8 cellular contexts compared by ENCODE assay signal in the genomic region with DNA sequence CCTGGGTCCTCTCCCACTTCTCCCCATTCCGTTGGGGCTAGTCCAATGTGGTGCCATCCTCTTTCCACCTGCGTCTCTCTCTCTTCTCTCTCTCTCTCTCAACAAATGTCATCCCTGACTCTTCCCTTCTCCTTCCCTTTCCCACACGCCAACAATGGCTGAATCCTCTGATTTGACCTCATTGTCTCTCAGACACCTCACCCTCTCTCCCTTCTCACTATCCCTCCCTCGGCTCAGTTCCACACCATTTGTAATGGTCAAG. TPM values are rescaled to one million over a fixed set of nuclear protein-coding genes. Genes with fewer than 3 reads are reported as not detected.
DNase-seq lines count a peak whose midpoint lies in the region; ATAC-seq and TF ChIP-seq lines count a peak whose summit lies in the region.

No MANE protein-coding gene starts in this region.

- H3K4me2 ChIP-seq in GM23248 (ENCODE audit: unreplicated experiment) (peak overlapping the region; percentile 77), skeletal muscle satellite cell (ENCODE audit: low read length) (peak overlapping the region; percentile 89)

- H4K20me1 ChIP-seq in GM23248 (ENCODE audit: insufficient read depth): no peaks in the 10 kb centered on the region

- DNase-seq in GM23248: no peak
- no peak for DNase-seq in T-helper 17 cell
- DNase-seq in foreskin fibroblast: no peak
- no peak for DNase-seq in NAMALWA (ENCODE audit: low spot score)
- DNase-seq in AG20443 (ENCODE audit: low spot score): no peak

- H3K27ac ChIP-seq in GM23248: peak overlapping the region; percentile 89

- in situ Hi-C loops in GM23248 (cut with MboI): no loop called here

- H3K4me3 Mint-ChIP-seq in T-helper 17 cell: peak overlapping the region; percentile 91

- ATAC-seq in T-helper 17 cell: no peak
- no peak for ATAC-seq in HG02870 (IDR thresholded peaks at IDR 0.05; ENCODE audit: unreplicated experiment)
- no peak for ATAC-seq in HG02759 (IDR thresholded peaks at IDR 0.05; ENCODE audit: unreplicated experiment)

- H3K79me2 ChIP-seq in GM23248 (ENCODE audit: insufficient read depth): peaks cover 18% of the 10 kb centered on the region; the same call in 1 of the 2 replicates

- no peaks in the 10 kb centered on the region for H3K27me3 Mint-ChIP-seq in T-helper 17 cell

- H3K27me3 ChIP-seq in GM23248 (replicated peaks; ENCODE audit: insufficient read depth) (no peaks in the 10 kb centered on the region), skeletal muscle satellite cell (ENCODE audit: control insufficient read depth, insufficient read depth, low read length) (no peaks in the 10 kb centered on the region)

- TF ChIP-seq CTCF in foreskin fibroblast (IDR thresholded peaks at IDR 0.05; ENCODE audit: low read depth, low read length): no peak

- peak overlapping the region; percentile 81 for H3K27ac Mint-ChIP-seq in T-helper 17 cell

- H3K4me1 ChIP-seq in GM23248 (ENCODE audit: insufficient read depth) (peaks cover 6% of the 10 kb centered on the region), skeletal muscle satellite cell (ENCODE audit: control insufficient read depth, insufficient read depth, low read length) (peaks cover 4% of the 10 kb centered on the region)

- peaks cover 16% of the 10 kb centered on the region for H3K4me1 Mint-ChIP-seq in T-helper 17 cell

- H3K9me3 ChIP-seq in GM23248 (ENCODE audit: low read depth) (no peaks in the 10 kb centered on the region), T-helper 17 cell (ENCODE audit: control insufficient read depth, low read length, poor library complexity, severe bottlenecking) (no peaks in the 10 kb centered on the region), skeletal muscle satellite cell (replicated peaks; ENCODE audit: low read length) (no peaks in the 10 kb centered on the region)

- H2AFZ ChIP-seq in GM23248: peak overlapping the region; percentile 99

- H3K36me3 ChIP-seq in GM23248 (ENCODE audit: low read depth) (no peaks in the 10 kb centered on the region), skeletal muscle satellite cell (ENCODE audit: insufficient read depth, low read length) (no peaks in the 10 kb centered on the region)

- peak overlapping the region; percentile 97 for H3K9ac ChIP-seq in GM23248
- H3K9ac ChIP-seq in skeletal muscle satellite cell (ENCODE audit: low read depth, low read length): peak overlapping the region; percentile 90

- WGBS in GM23248 (ENCODE audit: low coverage in 1 of 2, low lambda C conversion rate in 2 of 2, missing lambda C conversion rate in 2 of 2), 2 experiments: 39 to 44% methylated on average over 4 of the region's 4 CpGs

- H3F3A ChIP-seq in GM23248 (ENCODE audit: insufficient read depth): no peaks in the 10 kb centered on the region

- peaks cover 3% of the 10 kb centered on the region for H3K36me3 Mint-ChIP-seq in T-helper 17 cell (ENCODE audit: low read depth)

- no peaks in the 10 kb centered on the region for H3K9me2 ChIP-seq in GM23248 (ENCODE audit: insufficient read depth)

- H3K4me3 ChIP-seq in GM23248: peak overlapping the region; percentile 97
- H3K4me3 ChIP-seq in foreskin fibroblast (ENCODE audit: low read depth in 1 of 2, low read length in 2 of 2): peak overlapping the region; percentile 75 to 84
- peak overlapping the region; percentile 79 for H3K4me3 ChIP-seq in skeletal muscle satellite cell (ENCODE audit: low read length)

RNA-seq across cellular contexts. Expression of gene ZNF18, which starts 0.6 kb away (rescaled TPM):
- total RNA-seq in GM23248 (2014; rRNA removed; shearing (Covaris generic)): 5.7 and 11.3 TPM in 2 replicates
- 7.3 and 7.9 TPM in 2 replicates for polyA plus RNA-seq in GM23248 (2016; fragmentation: Nextera tagmentation; extraction: Ambion mirVana)
- total RNA-seq in T-helper 17 cell: 10 to 100 TPM; 13.9 to 15.0 TPM
- 8.1 and 8.5 TPM in 2 replicates for total RNA-seq in skeletal muscle satellite cell (2012; rRNA removed)

RNA-seq across cellular contexts. Expression of gene MAP2K4, which starts 22.8 kb away (rescaled TPM):
- total RNA-seq in GM23248 (2014; rRNA removed; shearing (Covaris generic)): 34.5 and 47.8 TPM in 2 replicates
- 21.2 and 24.5 TPM in 2 replicates for polyA plus RNA-seq in GM23248 (2016; fragmentation: Nextera tagmentation; extraction: Ambion mirVana)
- 10 to 100 TPM; 23.6 to 27.0 TPM for total RNA-seq in T-helper 17 cell
- 18.5 and 24.2 TPM in 2 replicates for total RNA-seq in skeletal muscle satellite cell (2012; rRNA removed)
